In the genomic region with DNA sequence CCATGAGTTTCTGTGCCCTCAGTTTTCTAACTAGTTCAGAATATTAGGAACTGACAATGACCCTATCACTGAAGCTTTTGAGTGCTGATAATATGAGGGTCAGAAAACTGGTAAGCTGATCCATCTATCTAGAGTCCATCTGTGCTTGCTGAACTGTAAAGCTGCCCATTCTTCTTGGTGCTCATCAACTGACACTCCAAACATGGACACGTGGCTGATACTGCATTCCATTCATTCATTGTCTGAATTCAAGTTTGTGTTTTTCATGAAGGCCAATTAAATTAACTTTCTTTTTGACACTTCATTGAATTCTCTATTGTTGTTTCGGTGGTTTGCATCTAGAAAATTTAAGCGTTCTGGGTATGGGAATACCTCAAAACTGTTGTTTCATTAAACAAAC, we compare ENCODE assay signal across 1 cellular context.
TF ChIP-seq lines count a peak whose summit lies in the region.

No MANE protein-coding gene starts in this region.

TF ChIP-seq in IMR-90, 13 proteins besides CTCF, POLR2A, EP300 and RAD21:
- TF ChIP-seq, protein P1, sequence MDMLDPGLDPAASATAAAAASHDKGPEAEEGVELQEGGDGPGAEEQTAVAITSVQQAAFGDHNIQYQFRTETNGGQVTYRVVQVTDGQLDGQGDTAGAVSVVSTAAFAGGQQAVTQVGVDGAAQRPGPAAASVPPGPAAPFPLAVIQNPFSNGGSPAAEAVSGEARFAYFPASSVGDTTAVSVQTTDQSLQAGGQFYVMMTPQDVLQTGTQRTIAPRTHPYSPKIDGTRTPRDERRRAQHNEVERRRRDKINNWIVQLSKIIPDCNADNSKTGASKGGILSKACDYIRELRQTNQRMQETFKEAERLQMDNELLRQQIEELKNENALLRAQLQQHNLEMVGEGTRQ (IDR thresholded peaks at IDR 0.05; ENCODE audit: low read depth, low read length), result peak; percentile 40; the same call in 1 of the 2 replicates
- TF ChIP-seq FOS (IDR thresholded peaks at IDR 0.05; ENCODE audit: low read depth, low read length), result no peak
- TF ChIP-seq RCOR1 (IDR thresholded peaks at IDR 0.05; ENCODE audit: insufficient replicate concordance, low read length), result no peak
